Comparison of ENCODE assay signal across 22 cellular contexts in genomic region chr5:107937710-107938355, GRCh38.
DNase-seq lines count a peak whose midpoint lies in the region; ATAC-seq and TF ChIP-seq lines count a peak whose summit lies in the region.
"Had no signal": no experiment of that assay in that cellular context is flagged by ENCODE, and none has a peak within 500 bp of the region (broad histone marks: within the 10 kb centered on the region; RNA-seq: fewer than 3 reads in every experiment).

No MANE protein-coding gene starts in this region.

- H2BK5ac ChIP-seq in mesenchymal stem cell (ENCODE audit: low read depth, low read length, poor library complexity, severe bottlenecking) = no peak overlapping the region

- H3K27me3 ChIP-seq in right atrium auricular region (no peaks in the 10 kb centered on the region), endodermal cell (ENCODE audit: control insufficient read depth, insufficient read depth, low read length, poor library complexity, severe bottlenecking) (no peaks in the 10 kb centered on the region), mesenchymal stem cell (ENCODE audit: control insufficient read depth in 1 of 2, insufficient read depth in 1 of 2, low read length in 2 of 2) (no peaks in the 10 kb centered on the region)
- H3K27me3 ChIP-seq: body of pancreas had no signal

- H3K23ac ChIP-seq in mesenchymal stem cell (ENCODE audit: low read length in 2 of 2) = no peak overlapping the region

- H2BK12ac ChIP-seq in mesenchymal stem cell (ENCODE audit: low read length in 2 of 2) = peak overlapping the region in 1 of 2 experiments; percentile 10

- WGBS in endodermal cell (ENCODE audit: insufficient coverage in 1 of 2, insufficient read length in 1 of 2), 2 experiments = 90 to 94% methylated on average over 7 of the region's 7 CpGs
- WGBS in mesenchymal stem cell = 88% methylated on average over 7 of the region's 7 CpGs

- H3K27ac Mint-ChIP-seq in endodermal cell (no peak overlapping the region), type B pancreatic cell (peak overlapping the region; percentile 32)

- no peak overlapping the region for H2AFZ ChIP-seq in mesenchymal stem cell (ENCODE audit: low read depth, low read length)
- H2AFZ ChIP-seq: PC-9 had no signal

- H3K4me1 ChIP-seq in right atrium auricular region = peaks cover 0 to 7% of the 10 kb centered on the region in 2 donors
- no peaks in the 10 kb centered on the region for H3K4me1 ChIP-seq in endodermal cell (ENCODE audit: control insufficient read depth, insufficient read depth, low read length)
- no peaks in the 10 kb centered on the region for H3K4me1 ChIP-seq in mesenchymal stem cell (ENCODE audit: control insufficient read depth, insufficient read depth, low read depth, low read length)
- H3K4me1 ChIP-seq: body of pancreas had no signal

- H3K18ac ChIP-seq in mesenchymal stem cell (ENCODE audit: low read depth in 1 of 2, low read length in 2 of 2) = no peak overlapping the region

- H3K36me3 ChIP-seq in right atrium auricular region = no peaks in the 10 kb centered on the region
- H3K36me3 ChIP-seq in endodermal cell (ENCODE audit: control insufficient read depth, insufficient read depth, low read length) = no peaks in the 10 kb centered on the region
- H3K36me3 ChIP-seq in mesenchymal stem cell (ENCODE audit: control insufficient read depth in 1 of 2, insufficient read depth in 2 of 2, low read depth in 1 of 2, low read length in 2 of 2) = no peaks in the 10 kb centered on the region
- H3K36me3 ChIP-seq: HAP-1 had no signal

- peak; percentile 66 for ATAC-seq in Right ventricle myocardium superior (ENCODE audit: poor library complexity)
- no peak for ATAC-seq in HG02970 (IDR thresholded peaks at IDR 0.05; ENCODE audit: low FRiP score, unreplicated experiment)
- ATAC-seq in HG02884 (IDR thresholded peaks at IDR 0.05; ENCODE audit: unreplicated experiment) = no peak

- TF ChIP-seq CTCF in right atrium auricular region (IDR thresholded peaks at IDR 0.05) (no peak), endodermal cell (conservative IDR thresholded peaks at IDR 0.05) (no peak), type B pancreatic cell (conservative IDR thresholded peaks at IDR 0.05) (no peak)

- intact Hi-C loops in Right ventricle myocardium superior (cut with DNase I) = no loop called here

- DNase-seq in Right ventricle myocardium superior = no peak
- DNase-seq in right atrium auricular region (ENCODE audit: low spot score) = no peak
- DNase-seq in endodermal cell = no peak
- DNase-seq in mesenchymal stem cell = peak; percentile 37
- DNase-seq in type B pancreatic cell (ENCODE audit: extremely low spot score, unreplicated experiment) = no peak
- no peak for DNase-seq in NCI-H1436 (lab: John Stamatoyannopoulos, UW)
- DNase-seq: activated CD4-positive, alpha-beta T cell treated with anti-CD3 and anti-CD28 coated beads, Interleukin-2, amount 50 U/mL, for 1 hour; activated naive CD4-positive, alpha-beta T cell; activated T-cell treated with anti-CD3 and anti-CD28 coated beads, Interleukin-2, amount 50 U/mL, for 48 hours; body of pancreas; CD4-positive, alpha-beta memory T cell; KBM-7; mammary epithelial cell; NCI-H2029 treated with DMSO at 0.1 percent for 48 hours; PC-9; SIG-M5; trophoblast cell had no signal

- no peaks in the 10 kb centered on the region for H3K79me1 ChIP-seq in mesenchymal stem cell (replicated peaks; ENCODE audit: low read length, poor library complexity, severe bottlenecking)

- H3K27ac ChIP-seq in right atrium auricular region (no peak overlapping the region), endodermal cell (ENCODE audit: low read depth, low read length) (peak overlapping the region; percentile 89), mesenchymal stem cell (ENCODE audit: low read length, poor library complexity, severe bottlenecking) (no peak overlapping the region)
- H3K27ac ChIP-seq: body of pancreas, epithelial cell of prostate, PC-9, VCaP had no signal

- H3K9me3 ChIP-seq in right atrium auricular region (no peaks in the 10 kb centered on the region), endodermal cell (ENCODE audit: control insufficient read depth, low read length) (no peaks in the 10 kb centered on the region), mesenchymal stem cell (ENCODE audit: control insufficient read depth, low read length) (no peaks in the 10 kb centered on the region)
- H3K9me3 ChIP-seq: body of pancreas, HAP-1 had no signal

- no peak overlapping the region for H4K91ac ChIP-seq in mesenchymal stem cell (ENCODE audit: low read length)

- H3K4me2 ChIP-seq in mesenchymal stem cell (ENCODE audit: low read length, poor library complexity, severe bottlenecking) = no peak overlapping the region
- H3K4me2 ChIP-seq: PC-9 had no signal

- no peak overlapping the region for H2BK120ac ChIP-seq in mesenchymal stem cell (ENCODE audit: low read depth, low read length)

- H3K4ac ChIP-seq in mesenchymal stem cell (ENCODE audit: low read depth in 1 of 2, low read length in 2 of 2) = no peak overlapping the region

- H3K9ac ChIP-seq in endodermal cell (ENCODE audit: extremely low read depth, low read length, poor library complexity, severe bottlenecking) (no peak overlapping the region), mesenchymal stem cell (ENCODE audit: low read length) (no peak overlapping the region)

- no peak overlapping the region for H2BK15ac ChIP-seq in mesenchymal stem cell (ENCODE audit: low read depth, poor library complexity, severe bottlenecking)

- H3K9me3 Mint-ChIP-seq in endodermal cell = no peaks in the 10 kb centered on the region
- no peaks in the 10 kb centered on the region for H3K9me3 Mint-ChIP-seq in type B pancreatic cell

- no peak overlapping the region for H4K8ac ChIP-seq in mesenchymal stem cell (ENCODE audit: low read length)

- H3K36me3 Mint-ChIP-seq in endodermal cell (ENCODE audit: low read depth) = no peaks in the 10 kb centered on the region
- H3K36me3 Mint-ChIP-seq in type B pancreatic cell = no peaks in the 10 kb centered on the region

- no peak overlapping the region for H3K4me3 ChIP-seq in right atrium auricular region
- H3K4me3 ChIP-seq in endodermal cell (ENCODE audit: low read length) = no peak overlapping the region
- H3K4me3 ChIP-seq in mesenchymal stem cell (ENCODE audit: insufficient read depth in 1 of 2, low read depth in 1 of 2, low read length in 2 of 2) = no peak overlapping the region
- H3K4me3 ChIP-seq: body of pancreas, HAP-1, PC-9 had no signal

- peaks cover 32% of the 10 kb centered on the region for H3K4me1 Mint-ChIP-seq in endodermal cell
- peaks cover 7% of the 10 kb centered on the region for H3K4me1 Mint-ChIP-seq in type B pancreatic cell (ENCODE audit: unreplicated experiment)
- H3K4me1 Mint-ChIP-seq: CD4-positive, alpha-beta memory T cell had no signal

- no peak overlapping the region for H2AK5ac ChIP-seq in mesenchymal stem cell (ENCODE audit: low read length, severe bottlenecking)

- no peak overlapping the region for H3K14ac ChIP-seq in mesenchymal stem cell (ENCODE audit: low read length in 2 of 2)

- H3K4me3 Mint-ChIP-seq in endodermal cell = no peak overlapping the region
- no peak overlapping the region for H3K4me3 Mint-ChIP-seq in type B pancreatic cell

- H3K27me3 Mint-ChIP-seq in endodermal cell (ENCODE audit: insufficient read depth) = no peaks in the 10 kb centered on the region
- no peaks in the 10 kb centered on the region for H3K27me3 Mint-ChIP-seq in type B pancreatic cell
- H3K27me3 Mint-ChIP-seq: CD4-positive, alpha-beta memory T cell had no signal
